In the genomic region with DNA sequence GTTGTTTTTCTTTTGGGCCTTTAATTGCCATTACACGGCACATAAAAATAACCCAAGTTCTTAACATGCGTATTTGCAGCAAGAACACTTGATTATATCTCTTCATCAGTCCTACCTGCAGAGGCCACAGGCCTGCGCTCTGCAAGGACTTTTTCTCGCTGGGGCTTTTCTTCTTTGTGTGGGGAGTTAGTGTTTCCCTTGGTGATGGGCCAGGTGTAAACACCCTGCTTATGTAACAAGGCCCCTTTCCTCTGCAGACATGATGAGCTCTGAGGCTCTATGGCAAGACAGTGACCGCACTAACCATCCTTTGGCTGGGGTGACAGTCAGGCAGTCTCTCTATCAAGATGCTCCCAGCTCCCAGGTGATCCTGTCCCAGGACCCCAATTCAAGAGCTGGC, we compare ENCODE assay signal across 30 cellular contexts.
"Had no signal": no experiment of that assay in that cellular context is flagged by ENCODE, and none has a peak within 500 bp of the region (broad histone marks: within the 10 kb centered on the region; RNA-seq: fewer than 3 reads in every experiment).

No MANE protein-coding gene starts in this region.

- H3K4me3 ChIP-seq: colonic mucosa, gastrocnemius medialis, left lung, mucosa of descending colon, ovary, psoas muscle, sigmoid colon, testis, tibial artery had no signal

- H3K27me3 ChIP-seq: colonic mucosa, gastrocnemius medialis, left lung, ovary, sigmoid colon, testis, tibial artery had no signal

- H3K36me3 ChIP-seq: colonic mucosa, gastrocnemius medialis, left lung, ovary, sigmoid colon, tibial artery had no signal

- H3K4me1 ChIP-seq: colonic mucosa, gastrocnemius medialis, left lung, psoas muscle, sigmoid colon, testis, tibial artery had no signal

- H3K9me3 ChIP-seq: colonic mucosa, gastrocnemius medialis, left lung, mucosa of descending colon, ovary, psoas muscle, sigmoid colon, testis, tibial artery had no signal

- H3K4me3 Mint-ChIP-seq: dendritic cell treated with granulocyte-macrophage colony-stimulating factor and Interleukin-4, amounts not matched to agents 40 ng/mL and 50 ng/mL, for 4 days; endodermal cell; mesothelial cell of epicardium; naive B cell; nephron; stimulated activated memory B cell treated with anti-CD40 and anti-IgM and Interleukin-4, amounts not matched to agents 10 μg/mL and 1 μg/mL and 100 μg/mL, for 72 hours; type B pancreatic cell had no signal

- H3K27ac Mint-ChIP-seq: dendritic cell treated with granulocyte-macrophage colony-stimulating factor and Interleukin-4, amounts not matched to agents 40 ng/mL and 50 ng/mL, for 4 days; endodermal cell; mesothelial cell of epicardium; nephron; stimulated activated memory B cell treated with anti-CD40 and anti-IgM and Interleukin-4, amounts not matched to agents 10 μg/mL and 1 μg/mL and 100 μg/mL, for 72 hours; type B pancreatic cell had no signal

- H3K4me1 Mint-ChIP-seq: endodermal cell; naive B cell; stimulated activated memory B cell treated with anti-CD40 and anti-IgM and Interleukin-4, amounts not matched to agents 10 μg/mL and 1 μg/mL and 100 μg/mL, for 72 hours had no signal

- ATAC-seq: esophagus mucosa; gastrocnemius medialis; left cardiac atrium; left lung; mucosa of descending colon; psoas muscle; right cardiac atrium; stimulated activated memory B cell treated with anti-CD40 and anti-IgM and Interleukin-4, amounts not matched to agents 10 μg/mL and 1 μg/mL and 100 μg/mL, for 72 hours; stimulated activated naive CD8-positive, alpha-beta T cell treated with anti-CD3 and anti-CD28 coated beads, Interleukin-15, Interleukin-2, amounts not matched to agents 100 U/mL and 50 U/mL, for 24 hours had no signal

- H3K27me3 Mint-ChIP-seq: dendritic cell treated with granulocyte-macrophage colony-stimulating factor and Interleukin-4, amounts not matched to agents 40 ng/mL and 50 ng/mL, for 4 days; naive B cell; stimulated activated memory B cell treated with anti-CD40 and anti-IgM and Interleukin-4, amounts not matched to agents 10 μg/mL and 1 μg/mL and 100 μg/mL, for 72 hours; type B pancreatic cell had no signal

- H3K36me3 Mint-ChIP-seq: mesothelial cell of epicardium; naive B cell; stimulated activated memory B cell treated with anti-CD40 and anti-IgM and Interleukin-4, amounts not matched to agents 10 μg/mL and 1 μg/mL and 100 μg/mL, for 72 hours; type B pancreatic cell had no signal

- H3K9me3 Mint-ChIP-seq: endodermal cell; nephron; stimulated activated memory B cell treated with anti-CD40 and anti-IgM and Interleukin-4, amounts not matched to agents 10 μg/mL and 1 μg/mL and 100 μg/mL, for 72 hours; type B pancreatic cell had no signal

- DNase-seq: colonic mucosa; effector CD8-positive, alpha-beta T cell; endodermal cell; foreskin fibroblast; gastrocnemius medialis; head of caudate nucleus; left cardiac atrium; left lung; mesenchymal stem cell; mucosa of descending colon; naive B cell; nucleus accumbens; ovary; posterior cingulate gyrus; psoas muscle; right cardiac atrium; sigmoid colon; stimulated activated CD4-positive, alpha-beta T cell treated with anti-CD3 and anti-CD28 coated beads, Interleukin-2, amount 100 ng/mL, for 24 hours; stimulated activated CD4-positive, alpha-beta T cell treated with anti-CD3 and anti-CD28 coated beads, Interleukin-4, amount 100 ng/mL, for 24 hours; stimulated activated naive CD8-positive, alpha-beta T cell treated with anti-CD3 and anti-CD28 coated beads, Interleukin-15, Interleukin-2, amounts not matched to agents 100 U/mL and 50 U/mL, for 24 hours; substantia nigra; testis; tibial artery had no signal

- H3K27ac ChIP-seq: colonic mucosa, epithelial cell of prostate, gastrocnemius medialis, left lung, ovary, psoas muscle, sigmoid colon, testis, tibial artery had no signal
